ENCODE assay signal across 26 cellular contexts in the genomic region with DNA sequence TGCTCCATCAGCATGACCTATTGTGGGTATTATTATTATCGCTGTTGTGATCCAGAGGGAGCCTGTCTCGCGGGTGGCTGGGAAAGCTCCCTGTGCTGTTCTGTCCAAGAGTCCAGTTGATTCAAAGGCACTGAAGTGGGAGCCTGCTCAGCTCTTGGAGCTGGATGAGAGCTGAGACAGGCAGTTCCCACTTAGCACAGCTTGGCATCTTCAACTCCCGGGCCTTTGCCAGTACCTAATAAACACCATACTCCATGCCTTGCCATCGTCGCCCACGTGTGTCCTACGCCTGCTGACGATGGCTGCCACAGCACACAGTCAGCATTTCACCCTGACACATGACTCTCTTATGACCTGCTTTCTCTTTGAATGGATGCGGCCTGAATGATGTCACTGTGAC. TPM values are rescaled to one million over a fixed set of nuclear protein-coding genes. Genes with fewer than 3 reads are reported as not detected.
A peak's percentile ranks its signal among the peaks of the same experiment; 100 is the strongest.
DNase-seq lines count a peak whose midpoint lies in the region; ATAC-seq, FAIRE-seq and TF ChIP-seq lines count a peak whose summit lies in the region.
"Had no signal": no experiment of that assay in that cellular context is flagged by ENCODE, and none has a peak within 500 bp of the region (broad histone marks: within the 10 kb centered on the region; RNA-seq: fewer than 3 reads in every experiment).

No MANE protein-coding gene starts in this region.

- no peak for TF ChIP-seq POLR2A in HepG2 (IDR thresholded peaks at IDR 0.05; ENCODE audit: insufficient read depth in 1 of 2, low read depth in 2 of 2, low read length in 2 of 2)
- no peak for TF ChIP-seq POLR2A in right lobe of liver (IDR thresholded peaks at IDR 0.05)
- TF ChIP-seq POLR2A in spleen (IDR thresholded peaks at IDR 0.05): no peak

- no peak overlapping the region for H3K9ac ChIP-seq in HepG2 (ENCODE audit: insufficient read depth, low read depth, low read length)

- H3K9me3 Mint-ChIP-seq in natural killer cell: no peaks in the 10 kb centered on the region
- H3K9me3 Mint-ChIP-seq: activated B cell treated with CpG ODN at 0.5 μM for 24 hours; activated CD4-positive, alpha-beta T cell treated with anti-CD3 and anti-CD28 coated beads, Interleukin-2, amount 10 ng/mL, durations not matched to agents 7 days and 5 days; activated naive CD4-positive, alpha-beta T cell treated with anti-CD3 and anti-CD28 coated beads, Interleukin-2, amount 50 U/mL, for 72 hours; GM23338; stimulated activated naive B cell treated with anti-CD40 and anti-IgM and Interleukin-4, amounts not matched to agents 10 μg/mL and 1 μg/mL and 100 μg/mL, for 72 hours had no signal

- POLR2A ChIA-PET in HepG2 (lab: Yijun Ruan, JAX): no interaction called here

- no peak overlapping the region for H3K4me2 ChIP-seq in HepG2 (ENCODE audit: low read depth, low read length)
- H3K4me2 ChIP-seq: GM23338 had no signal

- peaks cover 0 to 24% of the 10 kb centered on the region in 2 experiments; a peak in 2 of 5 replicates for H3K27me3 ChIP-seq in HepG2 (ENCODE audit: control insufficient read depth in 1 of 2, insufficient read depth in 2 of 2, low read length in 2 of 2)
- no peaks in the 10 kb centered on the region for H3K27me3 ChIP-seq in right lobe of liver
- peaks cover 0 to 17% (median 4%) of the 10 kb centered on the region in 7 donors for H3K27me3 ChIP-seq in spleen (replicated peaks in 1 of 7)
- H3K27me3 ChIP-seq: ascending aorta, cardiac muscle cell, foreskin keratinocyte, upper lobe of right lung had no signal

- H3K27me3 Mint-ChIP-seq in natural killer cell (ENCODE audit: low read depth in 2 of 2): peaks cover 21 to 33% of the 10 kb centered on the region in 2 donors

- in situ Hi-C loops in HepG2 (cut with HindIII; ENCODE audit: extremely low pct_ligation_motif_present, low pct_unique_long_range_greater_than_20kb): no loop called here

- H3K4me1 ChIP-seq in HepG2 (ENCODE audit: insufficient read depth, low read length): peaks cover 47% of the 10 kb centered on the region
- H3K4me1 ChIP-seq in right lobe of liver: peaks cover 0 to 27% (median 6%) of the 10 kb centered on the region in 4 donors
- peaks cover 0 to 7% (median under 1%) of the 10 kb centered on the region in 6 donors for H3K4me1 ChIP-seq in spleen

- 47% methylated on average over 6 of the region's 10 CpGs for WGBS in HepG2 (ENCODE audit: low lambda C conversion rate)
- 81% methylated on average over 5 of the region's 10 CpGs for WGBS in right lobe of liver (ENCODE audit: insufficient coverage, low coverage, low lambda C conversion rate, missing lambda C conversion rate)
- 80 to 93% (median 90%) methylated on average over 10 of the region's 10 CpGs for WGBS in spleen, 5 donors

- no peak overlapping the region for H3K27ac Mint-ChIP-seq in natural killer cell
- H3K27ac Mint-ChIP-seq: activated B cell treated with CpG ODN at 0.5 μM for 24 hours; activated CD4-positive, alpha-beta T cell treated with anti-CD3 and anti-CD28 coated beads, Interleukin-2, amount 10 ng/mL, durations not matched to agents 7 days and 5 days; activated naive CD4-positive, alpha-beta T cell treated with anti-CD3 and anti-CD28 coated beads, Interleukin-2, amount 50 U/mL, for 72 hours; GM23338; stimulated activated naive B cell treated with anti-CD40 and anti-IgM and Interleukin-4, amounts not matched to agents 10 μg/mL and 1 μg/mL and 100 μg/mL, for 72 hours had no signal

- H3K27ac ChIP-seq in HepG2 (ENCODE audit: extremely low read length, insufficient read depth, low read length) (no peak overlapping the region), right lobe of liver (no peak overlapping the region), spleen (no peak overlapping the region)
- H3K27ac ChIP-seq: ascending aorta, cardiac muscle cell, foreskin keratinocyte, upper lobe of right lung had no signal

- no peak for TF ChIP-seq RAD21 in HepG2 (CRISPR knock-in tag; IDR thresholded peaks at IDR 0.05)

- CTCF ChIA-PET in HepG2 (lab: Yijun Ruan, JAX; ENCODE audit: low intra/inter-chr PET ratio, low total read pairs): no interaction called here

- intact Hi-C loops in HepG2 (cut with micrococcal nuclease; ENCODE audit: unreplicated experiment): no loop called here
- intact Hi-C loops in right lobe of liver (cut with DNase I): no loop called here
- intact Hi-C loops in left cardiac atrium (cut with DNase I): no loop called here
- intact Hi-C loops in spleen (cut with DNase I; ENCODE audit: low total_unique reads): no loop called here
- intact Hi-C loops in natural killer cell (cut with micrococcal nuclease): no loop called here

- no peaks in the 10 kb centered on the region for H4K20me1 ChIP-seq in HepG2 (ENCODE audit: insufficient read depth, low read length)

- H3K4me3 ChIP-seq in HepG2 (replicated peaks in 1 of 3; ENCODE audit: insufficient read depth in 1 of 3, low read depth in 2 of 3, low read length in 3 of 3) (no peak overlapping the region), right lobe of liver (no peak overlapping the region), spleen (no peak overlapping the region)
- H3K4me3 ChIP-seq: ascending aorta, cardiac muscle cell, GM23338, upper lobe of right lung had no signal

- no peak for FAIRE-seq in HepG2 (lab: Jason Lieb, UNC)
- FAIRE-seq: A204.1, GM19239 had no signal

- H3K9me3 ChIP-seq in HepG2 (ENCODE audit: low read length) (no peaks in the 10 kb centered on the region), right lobe of liver (no peaks in the 10 kb centered on the region), spleen (no peaks in the 10 kb centered on the region)
- H3K9me3 ChIP-seq: ascending aorta, upper lobe of right lung had no signal

- H3K36me3 ChIP-seq in HepG2 (replicated peaks in 1 of 2; ENCODE audit: control insufficient read depth in 1 of 2, insufficient read depth in 2 of 2, low read length in 2 of 2) (no peaks in the 10 kb centered on the region), right lobe of liver (no peaks in the 10 kb centered on the region), spleen (no peaks in the 10 kb centered on the region)
- H3K36me3 ChIP-seq: ascending aorta, cardiac muscle cell, upper lobe of right lung had no signal

- peaks cover 5% of the 10 kb centered on the region for H3K36me3 Mint-ChIP-seq in natural killer cell
- H3K36me3 Mint-ChIP-seq: activated naive CD4-positive, alpha-beta T cell treated with anti-CD3 and anti-CD28 coated beads, Interleukin-2, amount 50 U/mL, for 72 hours; stimulated activated naive B cell treated with anti-CD40 and anti-IgM and Interleukin-4, amounts not matched to agents 10 μg/mL and 1 μg/mL and 100 μg/mL, for 72 hours had no signal

- TF ChIP-seq EP300 in HepG2 (IDR thresholded peaks at IDR 0.05; ENCODE audit: low read depth in 2 of 2, low read length in 2 of 2) (no peak), HepG2 (CRISPR knock-in tag; IDR thresholded peaks at IDR 0.05; ENCODE audit: borderline replicate concordance) (no peak)

- BruUV-seq in HepG2 (replicated peaks; lab: Mats Ljungman, UMichigan): no TSS peak

- no peaks in the 10 kb centered on the region for H3K79me2 ChIP-seq in HepG2 (ENCODE audit: insufficient read depth, low read length)

- ATAC-seq in HepG2 (peak; percentile 7; the same call in 1 of the 3 replicates), right lobe of liver (no peak), left cardiac atrium (peak; percentile 47 to 55), natural killer cell (no peak), HG03025 (IDR thresholded peaks at IDR 0.05; ENCODE audit: low FRiP score, unreplicated experiment) (no peak)
- ATAC-seq: activated naive CD4-positive, alpha-beta T cell treated with anti-CD3 and anti-CD28 coated beads, Interleukin-2, amount 50 U/mL, for 72 hours; foreskin keratinocyte; GM23338; stimulated activated naive B cell treated with anti-CD40 and anti-IgM and Interleukin-4, amounts not matched to agents 10 μg/mL and 1 μg/mL and 100 μg/mL, for 72 hours; upper lobe of right lung had no signal

- H2AFZ ChIP-seq in HepG2 (ENCODE audit: low read length): no peak overlapping the region
- H2AFZ ChIP-seq: GM23338 had no signal

- H3K4me1 Mint-ChIP-seq in natural killer cell: no peaks in the 10 kb centered on the region
- H3K4me1 Mint-ChIP-seq: activated B cell treated with CpG ODN at 0.5 μM for 24 hours; activated CD4-positive, alpha-beta T cell treated with anti-CD3 and anti-CD28 coated beads, Interleukin-2, amount 10 ng/mL, durations not matched to agents 7 days and 5 days; CD4-positive, CD25-positive, alpha-beta regulatory T cell; stimulated activated naive B cell treated with anti-CD40 and anti-IgM and Interleukin-4, amounts not matched to agents 10 μg/mL and 1 μg/mL and 100 μg/mL, for 72 hours had no signal

- TF ChIP-seq CTCF in HepG2 (CRISPR knock-in tag; IDR thresholded peaks at IDR 0.05): no peak
- TF ChIP-seq CTCF in right lobe of liver (IDR thresholded peaks at IDR 0.05): no peak
- no peak for TF ChIP-seq CTCF in spleen (IDR thresholded peaks at IDR 0.05 in 8 of 11, conservative IDR thresholded peaks at IDR 0.05 in 3 of 11)
- no peak for TF ChIP-seq CTCF in natural killer cell (IDR thresholded peaks at IDR 0.05)

- no peak overlapping the region for H3K4me3 Mint-ChIP-seq in natural killer cell
- H3K4me3 Mint-ChIP-seq: activated B cell treated with CpG ODN at 0.5 μM for 24 hours; activated CD4-positive, alpha-beta T cell treated with anti-CD3 and anti-CD28 coated beads, Interleukin-2, amount 10 ng/mL, durations not matched to agents 7 days and 5 days; CD4-positive, CD25-positive, alpha-beta regulatory T cell; GM23338; stimulated activated naive B cell treated with anti-CD40 and anti-IgM and Interleukin-4, amounts not matched to agents 10 μg/mL and 1 μg/mL and 100 μg/mL, for 72 hours had no signal

- DNase-seq in HepG2 (ENCODE audit: low spot score) (no peak), right lobe of liver (no peak), left cardiac atrium (no peak), occipital lobe (lab: John Stamatoyannopoulos, UW) (peak; percentile 56), NOMO-1 treated with dmso at 0.1 percent for 144 hours (lab: John Stamatoyannopoulos, UW; ENCODE audit: unreplicated experiment) (no peak), spleen (no peak), natural killer cell (no peak)
- DNase-seq: activated B cell treated with CpG ODN at 0.5 μM for 24 hours; activated CD4-positive, alpha-beta T cell treated with anti-CD3 and anti-CD28 coated beads, Interleukin-2, amount 10 ng/mL, durations not matched to agents 7 days and 5 days; activated effector memory CD4-positive, alpha-beta T cell treated with Interleukin-2 at 50 U/mL for 16 hours; CD4-positive, CD25-positive, alpha-beta regulatory T cell; cortex of kidney; EL; foreskin keratinocyte; mesendoderm; NCI-H2107; stimulated activated naive B cell treated with anti-CD40 and anti-IgM and Interleukin-4, amounts not matched to agents 10 μg/mL and 1 μg/mL and 100 μg/mL, for 72 hours; T-helper 1 cell; upper lobe of right lung had no signal

RNA-seq across cellular contexts. Expression of a gene that starts 32.6 kb away (rescaled TPM):
- not detected in 2 replicates for total RNA-seq in HepG2 (2016; rRNA removed; fragmentation: Illumina TruSeq; extraction: Trizol)
- total RNA-seq in HepG2 (2016; cell fraction: cytosol; rRNA removed; fragmentation: Illumina TruSeq; extraction: Trizol; ENCODE audit: low read depth): not detected in 2 replicates
- not detected in 2 replicates for total RNA-seq in HepG2 (2016; cell fraction: insoluble cytoplasmic fraction; rRNA removed; fragmentation: Illumina TruSeq; extraction: Trizol)
- not detected in 2 replicates for total RNA-seq in HepG2 (2016; cell fraction: membrane; rRNA removed; fragmentation: Illumina TruSeq; extraction: Trizol)
- not detected in 2 replicates for total RNA-seq in HepG2 (2016; cell fraction: nucleus; rRNA removed; fragmentation: Illumina TruSeq; extraction: Trizol)
- polyA plus RNA-seq in HepG2 (2011; rRNA removed): 0.01 TPM in 1 of 2 replicates, not detected in the other
- polyA plus RNA-seq in HepG2 (2011; cell fraction: cytosol; rRNA removed): not detected in 2 replicates
- polyA plus RNA-seq in HepG2 (2011; cell fraction: nucleus; rRNA removed): not detected in 2 replicates
- not detected in 2 replicates for polyA plus RNA-seq in HepG2 (2012)
- polyA plus RNA-seq in HepG2 (2016; cell fraction: cytosol; fragmentation: Illumina TruSeq; extraction: Trizol; ENCODE audit: low read depth): not detected in 2 replicates
- polyA plus RNA-seq in HepG2 (2016; cell fraction: insoluble cytoplasmic fraction; fragmentation: Illumina TruSeq; extraction: Trizol; ENCODE audit: low read depth): not detected in 2 replicates
- 0.05 TPM in 1 of 2 replicates, not detected in the other for polyA plus RNA-seq in HepG2 (2016; cell fraction: membrane; fragmentation: Illumina TruSeq; extraction: Trizol; ENCODE audit: low read depth)
- polyA plus RNA-seq in HepG2 (2016; cell fraction: nucleus; fragmentation: Illumina TruSeq; extraction: Trizol; ENCODE audit: insufficient read depth, low read depth): not detected in 2 replicates
- polyA minus RNA-seq in HepG2 (2011; rRNA and poly(A)+ RNA removed; ENCODE audit: low replicate concordance): 0.08 TPM in 1 of 2 replicates, not detected in the other
- not detected in 2 replicates for polyA minus RNA-seq in HepG2 (2011; cell fraction: cytosol; rRNA and poly(A)+ RNA removed)
- not detected in 2 replicates for polyA minus RNA-seq in HepG2 (2011; cell fraction: nucleus; rRNA and poly(A)+ RNA removed)
- 1 to 10 TPM in 5 of 6 experiments, under 1 TPM in 1; 0.54 to 2.6 (median 1.4) TPM for total RNA-seq in right lobe of liver
- 1 to 10 TPM; 6.2 to 7.6 TPM for total RNA-seq in left cardiac atrium
- 25.0 TPM for total RNA-seq in occipital lobe
- 1 to 10 TPM in 5 of 7 donors, under 1 TPM in 2; 0.67 to 4.5 (median 2.1) TPM for total RNA-seq in spleen
- polyA plus RNA-seq in spleen: under 1 TPM; 0.09 to 0.67 (median 0.26) TPM
- under 1 TPM in 2 of 3 donors, not detected in 1; 0.15 to 0.23 TPM for total RNA-seq in natural killer cell
- total RNA-seq: activated B cell treated with CpG ODN at 0.5 μM for 24 hours had no signal
- polyA plus RNA-seq: GM23338 had no signal

RNA-seq across cellular contexts. Expression of a gene that starts 37.4 kb away (rescaled TPM):
- total RNA-seq in HepG2 (2016; rRNA removed; fragmentation: Illumina TruSeq; extraction: Trizol) (14.5 and 25.3 TPM in 2 replicates), right lobe of liver (10 to 100 TPM; 20.0 to 41.1 (median 25.4) TPM), left cardiac atrium (10 to 100 TPM; 21.2 to 30.8 TPM), occipital lobe (20.7 TPM), spleen (10 to 100 TPM; 38.3 to 58.5 (median 43.5) TPM), natural killer cell (10 to 100 TPM; 60.2 to 65.2 (median 63.2) TPM)
- total RNA-seq in HepG2 (2016; cell fraction: cytosol; rRNA removed; fragmentation: Illumina TruSeq; extraction: Trizol; ENCODE audit: low read depth): 12.1 and 14.2 TPM in 2 replicates
- total RNA-seq in HepG2 (2016; cell fraction: insoluble cytoplasmic fraction; rRNA removed; fragmentation: Illumina TruSeq; extraction: Trizol): 12.8 and 22.5 TPM in 2 replicates
- 10.3 and 14.0 TPM in 2 replicates for total RNA-seq in HepG2 (2016; cell fraction: membrane; rRNA removed; fragmentation: Illumina TruSeq; extraction: Trizol)
- 16.5 and 22.6 TPM in 2 replicates for total RNA-seq in HepG2 (2016; cell fraction: nucleus; rRNA removed; fragmentation: Illumina TruSeq; extraction: Trizol)
- polyA plus RNA-seq in HepG2 (2011; rRNA removed) (42.8 and 49.5 TPM in 2 replicates), spleen (10 to 100 TPM; 20.6 to 37.9 (median 20.9) TPM)
- polyA plus RNA-seq in HepG2 (2011; cell fraction: cytosol; rRNA removed): 18.9 and 24.7 TPM in 2 replicates
- polyA plus RNA-seq in HepG2 (2011; cell fraction: nucleus; rRNA removed): 184 and 197 TPM in 2 replicates
- polyA plus RNA-seq in HepG2 (2012): 22.1 and 23.1 TPM in 2 replicates
- polyA plus RNA-seq in HepG2 (2016; cell fraction: cytosol; fragmentation: Illumina TruSeq; extraction: Trizol; ENCODE audit: low read depth): 2.9 and 3.9 TPM in 2 replicates
- polyA plus RNA-seq in HepG2 (2016; cell fraction: insoluble cytoplasmic fraction; fragmentation: Illumina TruSeq; extraction: Trizol; ENCODE audit: low read depth): 12.2 and 15.0 TPM in 2 replicates
- polyA plus RNA-seq in HepG2 (2016; cell fraction: membrane; fragmentation: Illumina TruSeq; extraction: Trizol; ENCODE audit: low read depth): 3.9 and 4.7 TPM in 2 replicates
- polyA plus RNA-seq in HepG2 (2016; cell fraction: nucleus; fragmentation: Illumina TruSeq; extraction: Trizol; ENCODE audit: insufficient read depth, low read depth): 54.3 and 66.6 TPM in 2 replicates
- polyA minus RNA-seq in HepG2 (2011; rRNA and poly(A)+ RNA removed; ENCODE audit: low replicate concordance): 82.1 and 106 TPM in 2 replicates
- polyA minus RNA-seq in HepG2 (2011; cell fraction: cytosol; rRNA and poly(A)+ RNA removed): 15.1 and 19.0 TPM in 2 replicates
- polyA minus RNA-seq in HepG2 (2011; cell fraction: nucleus; rRNA and poly(A)+ RNA removed): 33.1 and 46.4 TPM in 2 replicates

RNA-seq across cellular contexts. Expression of a gene that starts 49.3 kb away (rescaled TPM):
- 28.2 and 28.5 TPM in 2 replicates for total RNA-seq in HepG2 (2016; rRNA removed; fragmentation: Illumina TruSeq; extraction: Trizol)
- total RNA-seq in HepG2 (2016; cell fraction: cytosol; rRNA removed; fragmentation: Illumina TruSeq; extraction: Trizol; ENCODE audit: low read depth): 14.6 and 20.0 TPM in 2 replicates
- total RNA-seq in HepG2 (2016; cell fraction: insoluble cytoplasmic fraction; rRNA removed; fragmentation: Illumina TruSeq; extraction: Trizol): 30.5 and 31.5 TPM in 2 replicates
- 29.3 and 32.1 TPM in 2 replicates for total RNA-seq in HepG2 (2016; cell fraction: membrane; rRNA removed; fragmentation: Illumina TruSeq; extraction: Trizol)
- 13.5 and 15.0 TPM in 2 replicates for total RNA-seq in HepG2 (2016; cell fraction: nucleus; rRNA removed; fragmentation: Illumina TruSeq; extraction: Trizol)
- polyA plus RNA-seq in HepG2 (2011; rRNA removed): 23.7 and 30.7 TPM in 2 replicates
- polyA plus RNA-seq in HepG2 (2011; cell fraction: cytosol; rRNA removed): 28.7 and 32.0 TPM in 2 replicates
- 12.2 and 17.3 TPM in 2 replicates for polyA plus RNA-seq in HepG2 (2011; cell fraction: nucleus; rRNA removed)
- 7.1 and 10.8 TPM in 2 replicates for polyA plus RNA-seq in HepG2 (2012)
- polyA plus RNA-seq in HepG2 (2016; cell fraction: cytosol; fragmentation: Illumina TruSeq; extraction: Trizol; ENCODE audit: low read depth): 21.4 and 25.7 TPM in 2 replicates
- 30.2 and 32.2 TPM in 2 replicates for polyA plus RNA-seq in HepG2 (2016; cell fraction: insoluble cytoplasmic fraction; fragmentation: Illumina TruSeq; extraction: Trizol; ENCODE audit: low read depth)
- 25.8 and 29.0 TPM in 2 replicates for polyA plus RNA-seq in HepG2 (2016; cell fraction: membrane; fragmentation: Illumina TruSeq; extraction: Trizol; ENCODE audit: low read depth)
- polyA plus RNA-seq in HepG2 (2016; cell fraction: nucleus; fragmentation: Illumina TruSeq; extraction: Trizol; ENCODE audit: insufficient read depth, low read depth): 19.9 and 28.4 TPM in 2 replicates
- 18.1 and 38.8 TPM in 2 replicates for polyA minus RNA-seq in HepG2 (2011; rRNA and poly(A)+ RNA removed; ENCODE audit: low replicate concordance)
- 2.6 and 5.9 TPM in 2 replicates for polyA minus RNA-seq in HepG2 (2011; cell fraction: cytosol; rRNA and poly(A)+ RNA removed)
- 1.7 TPM in 1 of 2 replicates, not detected in the other for polyA minus RNA-seq in HepG2 (2011; cell fraction: nucleus; rRNA and poly(A)+ RNA removed)
- total RNA-seq in right lobe of liver: 10 to 100 TPM; 10.3 to 36.2 (median 14.8) TPM
- total RNA-seq in left cardiac atrium: 10 to 100 TPM; 15.4 to 26.5 TPM
- total RNA-seq in occipital lobe: 15.8 TPM
- 10 to 100 TPM; 20.9 to 51.3 (median 28.9) TPM for total RNA-seq in spleen
- 10 to 100 TPM; 52.9 to 68.8 (median 66.4) TPM for polyA plus RNA-seq in spleen
- total RNA-seq in natural killer cell: 10 to 100 TPM; 27.9 to 33.8 (median 28.5) TPM

Comparison
In these comparisons a context has a peak if more than half of its experiments do, and no peak if none do; other contexts are left out.
1. ATAC-seq: peak in HepG2 (single experiment) and left cardiac atrium (2 of 2); none in right lobe of liver (0 of 4), natural killer cell (0 of 3) and HG03025 (single experiment).